10 cellular contexts compared by ENCODE assay signal in the genomic region with DNA sequence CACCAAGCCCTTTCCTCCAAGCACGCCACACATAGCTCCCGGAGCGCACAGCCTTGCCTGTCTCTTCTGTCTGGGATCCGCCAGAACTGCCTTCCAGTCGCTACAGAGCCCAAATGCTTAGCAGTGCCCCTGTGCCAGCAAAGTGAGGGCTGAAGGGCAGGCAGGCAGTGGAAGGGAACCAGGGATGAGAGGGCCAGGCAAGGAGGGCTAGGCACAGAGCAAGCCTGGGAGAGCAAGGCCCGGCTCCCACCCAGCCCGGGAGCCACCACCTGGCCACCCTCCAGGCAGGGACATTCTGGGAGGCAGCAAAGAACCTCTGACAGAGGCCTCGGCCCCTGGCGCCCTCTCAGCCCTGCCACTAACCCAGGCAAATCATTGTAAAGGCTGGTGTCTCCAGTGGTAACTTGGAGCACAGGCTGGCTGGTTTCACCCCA. TPM values are rescaled to one million over a fixed set of nuclear protein-coding genes. Genes with fewer than 3 reads are reported as not detected.
DNase-seq lines count a peak whose midpoint lies in the region; ATAC-seq and TF ChIP-seq lines count a peak whose summit lies in the region.
"Had no signal": no experiment of that assay in that cellular context is flagged by ENCODE, and none has a peak within 500 bp of the region (broad histone marks: within the 10 kb centered on the region; RNA-seq: fewer than 3 reads in every experiment).

No MANE protein-coding gene starts in this region.

- no peak overlapping the region for H3K4me2 ChIP-seq in parathyroid adenoma (ENCODE audit: low read length)

- H3K4me3 ChIP-seq in heart right ventricle, result no peak overlapping the region
- no peak overlapping the region for H3K4me3 ChIP-seq in parathyroid adenoma (ENCODE audit: low read depth, low read length)

- H3K36me3 ChIP-seq in heart right ventricle (peaks cover 0 to 15% (median 0%) of the 10 kb centered on the region in 9 donors), parathyroid adenoma (ENCODE audit: control insufficient read depth, insufficient read depth, low read length) (no peaks in the 10 kb centered on the region)

- H3K27me3 ChIP-seq in heart right ventricle, result no peaks in the 10 kb centered on the region
- no peaks in the 10 kb centered on the region for H3K27me3 ChIP-seq in parathyroid adenoma (ENCODE audit: control insufficient read depth, insufficient read depth, low read length)

- H3K27ac Mint-ChIP-seq in stimulated activated naive CD8-positive, alpha-beta T cell treated with anti-CD3 and anti-CD28 coated beads, Interleukin-15, amount 100 ng/mL, for 72 hours, result no peak overlapping the region
- no peak overlapping the region for H3K27ac Mint-ChIP-seq in endothelial cell (ENCODE audit: unreplicated experiment)
- H3K27ac Mint-ChIP-seq: dendritic cell treated with granulocyte-macrophage colony-stimulating factor and Interleukin-4, amounts not matched to agents 40 ng/mL and 50 ng/mL, for 4 days had no signal

- WGBS in heart right ventricle, 2 donors, result 40 to 60% methylated on average over 9 of the region's 9 CpGs

- H3K9me3 Mint-ChIP-seq in stimulated activated naive CD8-positive, alpha-beta T cell treated with anti-CD3 and anti-CD28 coated beads, Interleukin-15, amount 100 ng/mL, for 72 hours, result no peaks in the 10 kb centered on the region
- no peaks in the 10 kb centered on the region for H3K9me3 Mint-ChIP-seq in endothelial cell (ENCODE audit: unreplicated experiment)
- H3K9me3 Mint-ChIP-seq: dendritic cell treated with granulocyte-macrophage colony-stimulating factor and Interleukin-4, amounts not matched to agents 40 ng/mL and 50 ng/mL, for 4 days had no signal

- H3K4me1 ChIP-seq in heart right ventricle (peaks cover 79 to 100% (median 96%) of the 10 kb centered on the region in 9 donors), parathyroid adenoma (peaks cover 30% of the 10 kb centered on the region)

- no peak overlapping the region for H3K4me3 Mint-ChIP-seq in stimulated activated naive CD8-positive, alpha-beta T cell treated with anti-CD3 and anti-CD28 coated beads, Interleukin-15, amount 100 ng/mL, for 72 hours
- H3K4me3 Mint-ChIP-seq in endothelial cell (ENCODE audit: unreplicated experiment), result no peak overlapping the region
- H3K4me3 Mint-ChIP-seq: dendritic cell treated with granulocyte-macrophage colony-stimulating factor and Interleukin-4, amounts not matched to agents 40 ng/mL and 50 ng/mL, for 4 days had no signal

- peak overlapping the region; percentile 80 to 97 (median 94) for H3K27ac ChIP-seq in heart right ventricle
- peak overlapping the region; percentile 99 for H3K27ac ChIP-seq in parathyroid adenoma

- H3K9me3 ChIP-seq in heart right ventricle, result no peaks in the 10 kb centered on the region
- H3K9me3 ChIP-seq in parathyroid adenoma (ENCODE audit: control insufficient read depth, low read length), result no peaks in the 10 kb centered on the region

- no peaks in the 10 kb centered on the region for H3K79me2 ChIP-seq in parathyroid adenoma

- ATAC-seq in stimulated activated naive CD8-positive, alpha-beta T cell treated with anti-CD3 and anti-CD28 coated beads, Interleukin-15, amount 100 ng/mL, for 72 hours, result peak; percentile 14
- no peak for ATAC-seq in stimulated activated naive CD8-positive, alpha-beta T cell treated with anti-CD3 and anti-CD28 coated beads, Interleukin-15, Interleukin-2, amounts not matched to agents 100 U/mL and 50 U/mL, for 24 hours
- peak in 4 of 8 donors; percentile 3 to 30 (median 4) for ATAC-seq in heart right ventricle
- ATAC-seq in GM18867 (IDR thresholded peaks at IDR 0.05; ENCODE audit: unreplicated experiment), result no peak

- peaks cover 16% of the 10 kb centered on the region for H3K4me1 Mint-ChIP-seq in stimulated activated naive CD8-positive, alpha-beta T cell treated with anti-CD3 and anti-CD28 coated beads, Interleukin-15, amount 100 ng/mL, for 72 hours
- H3K4me1 Mint-ChIP-seq in endothelial cell (ENCODE audit: unreplicated experiment), result peaks cover 29% of the 10 kb centered on the region

- TF ChIP-seq CTCF in heart right ventricle (IDR thresholded peaks at IDR 0.05) (no peak), parathyroid adenoma (IDR thresholded peaks at IDR 0.05) (no peak), endothelial cell (IDR thresholded peaks at IDR 0.05; ENCODE audit: unreplicated experiment) (no peak)

- H3K36me3 Mint-ChIP-seq in endothelial cell (ENCODE audit: low read depth, unreplicated experiment), result peaks cover 10% of the 10 kb centered on the region

- intact Hi-C loops in heart right ventricle (cut with DNase I), result loop anchor here in 2 of 10 donors (5.0 to 10.0 kb wide), 2 partner anchors 34 to 129 kb away; partner anchors contain the start of genes PPP2R1B (in 2 of the 2) and SIK2 (in 1 of the 2)

- H3K9ac ChIP-seq in parathyroid adenoma, result no peak overlapping the region

- H2AFZ ChIP-seq in parathyroid adenoma, result peak overlapping the region; percentile 9

- DNase-seq in stimulated activated naive CD8-positive, alpha-beta T cell treated with anti-CD3 and anti-CD28 coated beads, Interleukin-15, amount 100 ng/mL, for 72 hours, result no peak
- no peak for DNase-seq in stimulated activated naive CD8-positive, alpha-beta T cell treated with anti-CD3 and anti-CD28 coated beads, Interleukin-15, Interleukin-2, amounts not matched to agents 100 U/mL and 50 U/mL, for 24 hours
- DNase-seq in heart right ventricle (peak in 1 of 2 donors; percentile 56), NCI-H510A treated with DMSO at 0.1 percent for 48 hours (lab: John Stamatoyannopoulos, UW) (no peak), endothelial cell (ENCODE audit: low spot score) (no peak)
- DNase-seq in effector CD8-positive, alpha-beta T cell (lab: John Stamatoyannopoulos, UW), result no peak
- DNase-seq: NCI-H748 treated with DMSO at 0.1 percent for 48 hours had no signal

- H3K27me3 Mint-ChIP-seq in stimulated activated naive CD8-positive, alpha-beta T cell treated with anti-CD3 and anti-CD28 coated beads, Interleukin-15, amount 100 ng/mL, for 72 hours, result no peaks in the 10 kb centered on the region
- H3K27me3 Mint-ChIP-seq in endothelial cell (ENCODE audit: unreplicated experiment), result peaks cover 10% of the 10 kb centered on the region
- H3K27me3 Mint-ChIP-seq: dendritic cell treated with granulocyte-macrophage colony-stimulating factor and Interleukin-4, amounts not matched to agents 40 ng/mL and 50 ng/mL, for 4 days had no signal

RNA-seq across cellular contexts. Expression of gene PPP2R1B, which starts 32.5 kb away (rescaled TPM):
- total RNA-seq in heart right ventricle, result 10 to 100 TPM in 7 of 10 donors, 1 to 10 TPM in 3; 8.4 to 16.8 (median 11.4) TPM
- 1 to 10 TPM; 5.8 to 5.9 TPM for polyA plus RNA-seq in heart right ventricle
- total RNA-seq in endothelial cell (ENCODE audit: unreplicated experiment), result 38.5 TPM
